In the genomic region with DNA sequence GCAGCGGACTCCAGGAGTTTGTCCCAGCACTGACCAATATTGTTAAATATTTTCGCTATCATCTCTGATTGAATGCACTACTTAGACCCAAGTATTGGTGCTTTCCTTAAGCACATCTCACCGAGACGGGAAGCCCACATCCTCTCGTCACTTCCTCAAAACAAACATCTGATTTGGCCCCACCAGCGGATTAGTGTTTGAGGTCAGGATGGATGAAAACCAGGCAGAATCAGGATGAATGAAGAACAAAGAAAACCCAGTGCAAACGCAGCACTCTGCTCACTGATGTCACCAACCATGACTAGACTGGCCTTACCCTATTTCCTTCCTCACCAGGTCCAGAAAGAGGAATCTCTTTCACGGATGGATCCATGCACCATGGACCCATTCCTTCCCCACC, we compare ENCODE assay signal across 1 cellular context.
TF ChIP-seq lines count a peak whose summit lies in the region.

No MANE protein-coding gene starts in this region.

TF ChIP-seq in GM12878, 131 proteins besides CTCF, POLR2A, EP300 and RAD21:
- TF ChIP-seq IKZF1 (conservative IDR thresholded peaks at IDR 0.05) (peak; percentile 42), STAT3 (IDR thresholded peaks at IDR 0.05; ENCODE audit: low read depth, low read length) (no peak), HDAC2 (IDR thresholded peaks at IDR 0.05) (no peak), ETV6 (conservative IDR thresholded peaks at IDR 0.05 in 1 of 2, IDR thresholded peaks at IDR 0.05 in 1 of 2; ENCODE audit: borderline replicate concordance in 1 of 2, low read depth in 1 of 2) (peak in 1 of 2 experiments; percentile 41; a peak in 1 of 4 replicates), SPI1 (IDR thresholded peaks at IDR 0.05; ENCODE audit: borderline replicate concordance, insufficient read depth, low read depth, low read length) (peak; percentile 90), EED (IDR thresholded peaks at IDR 0.05; ENCODE audit: low read depth) (peak; percentile 79), CHD2 (IDR thresholded peaks at IDR 0.05; ENCODE audit: borderline replicate concordance, low read depth, low read length) (no peak), PAX5 (IDR thresholded peaks at IDR 0.05; ENCODE audit: borderline replicate concordance, low read depth, low read length) (0 out of 2 replicates have a peak, but pooled peaks have one; percentile 6), ZBED1 (IDR thresholded peaks at IDR 0.05; ENCODE audit: borderline replicate concordance) (no peak), POU2F2 (IDR thresholded peaks at IDR 0.05; ENCODE audit: borderline replicate concordance, low read depth, low read length) (0 out of 3 replicates have a peak, but pooled peaks have one; percentile 19), CBFB (IDR thresholded peaks at IDR 0.05; ENCODE audit: low read depth) (no peak), RB1 (IDR thresholded peaks at IDR 0.05; ENCODE audit: borderline replicate concordance) (no peak), ATF7 (IDR thresholded peaks at IDR 0.05; ENCODE audit: low read depth) (no peak), RUNX3 (IDR thresholded peaks at IDR 0.05; ENCODE audit: low read length) (peak; percentile 78), BACH1 (IDR thresholded peaks at IDR 0.05; ENCODE audit: borderline replicate concordance) (no peak), GATAD2B (conservative IDR thresholded peaks at IDR 0.05; ENCODE audit: low read depth) (no peak), NFYA (IDR thresholded peaks at IDR 0.05; ENCODE audit: borderline replicate concordance, low read depth, low read length) (no peak), MYC (IDR thresholded peaks at IDR 0.05; ENCODE audit: insufficient read depth, insufficient read length, insufficient replicate concordance, low read length, severe bottlenecking) (no peak), BRCA1 (IDR thresholded peaks at IDR 0.05; ENCODE audit: low read depth, low read length) (no peak), TARDBP (IDR thresholded peaks at IDR 0.05; ENCODE audit: borderline replicate concordance) (no peak), EGR1 (IDR thresholded peaks at IDR 0.05; ENCODE audit: borderline replicate concordance in 1 of 2, low read depth in 2 of 2, low read length in 2 of 2) (no peak), SUZ12 (IDR thresholded peaks at IDR 0.05; ENCODE audit: unreplicated experiment) (no peak), SRF (IDR thresholded peaks at IDR 0.05; ENCODE audit: low read depth in 2 of 2, low read length in 2 of 2) (no peak), YBX1 (IDR thresholded peaks at IDR 0.05) (no peak), ZNF207 (IDR thresholded peaks at IDR 0.05; ENCODE audit: borderline replicate concordance) (no peak), HDAC6 (IDR thresholded peaks at IDR 0.05; ENCODE audit: unreplicated experiment) (no peak), PML (IDR thresholded peaks at IDR 0.05; ENCODE audit: low read length) (no peak), JUND (IDR thresholded peaks at IDR 0.05; ENCODE audit: low read depth, low read length) (no peak), MEF2B (IDR thresholded peaks at IDR 0.05; ENCODE audit: partially characterized antibody, poor library complexity, severe bottlenecking) (no peak), CREB1 (IDR thresholded peaks at IDR 0.05; ENCODE audit: low read depth) (peak; percentile 58), IKZF2 (IDR thresholded peaks at IDR 0.05) (peak; percentile 40 to 52; a peak in 2 of 4 replicates)
- TF ChIP-seq, protein P1, sequence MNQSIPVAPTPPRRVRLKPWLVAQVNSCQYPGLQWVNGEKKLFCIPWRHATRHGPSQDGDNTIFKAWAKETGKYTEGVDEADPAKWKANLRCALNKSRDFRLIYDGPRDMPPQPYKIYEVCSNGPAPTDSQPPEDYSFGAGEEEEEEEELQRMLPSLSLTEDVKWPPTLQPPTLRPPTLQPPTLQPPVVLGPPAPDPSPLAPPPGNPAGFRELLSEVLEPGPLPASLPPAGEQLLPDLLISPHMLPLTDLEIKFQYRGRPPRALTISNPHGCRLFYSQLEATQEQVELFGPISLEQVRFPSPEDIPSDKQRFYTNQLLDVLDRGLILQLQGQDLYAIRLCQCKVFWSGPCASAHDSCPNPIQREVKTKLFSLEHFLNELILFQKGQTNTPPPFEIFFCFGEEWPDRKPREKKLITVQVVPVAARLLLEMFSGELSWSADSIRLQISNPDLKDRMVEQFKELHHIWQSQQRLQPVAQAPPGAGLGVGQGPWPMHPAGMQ (IDR thresholded peaks at IDR 0.05; ENCODE audit: borderline replicate concordance): no peak
- TF ChIP-seq, protein P2, sequence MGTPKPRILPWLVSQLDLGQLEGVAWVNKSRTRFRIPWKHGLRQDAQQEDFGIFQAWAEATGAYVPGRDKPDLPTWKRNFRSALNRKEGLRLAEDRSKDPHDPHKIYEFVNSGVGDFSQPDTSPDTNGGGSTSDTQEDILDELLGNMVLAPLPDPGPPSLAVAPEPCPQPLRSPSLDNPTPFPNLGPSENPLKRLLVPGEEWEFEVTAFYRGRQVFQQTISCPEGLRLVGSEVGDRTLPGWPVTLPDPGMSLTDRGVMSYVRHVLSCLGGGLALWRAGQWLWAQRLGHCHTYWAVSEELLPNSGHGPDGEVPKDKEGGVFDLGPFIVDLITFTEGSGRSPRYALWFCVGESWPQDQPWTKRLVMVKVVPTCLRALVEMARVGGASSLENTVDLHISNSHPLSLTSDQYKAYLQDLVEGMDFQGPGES (IDR thresholded peaks at IDR 0.05): no peak
- TF ChIP-seq, protein P3, sequence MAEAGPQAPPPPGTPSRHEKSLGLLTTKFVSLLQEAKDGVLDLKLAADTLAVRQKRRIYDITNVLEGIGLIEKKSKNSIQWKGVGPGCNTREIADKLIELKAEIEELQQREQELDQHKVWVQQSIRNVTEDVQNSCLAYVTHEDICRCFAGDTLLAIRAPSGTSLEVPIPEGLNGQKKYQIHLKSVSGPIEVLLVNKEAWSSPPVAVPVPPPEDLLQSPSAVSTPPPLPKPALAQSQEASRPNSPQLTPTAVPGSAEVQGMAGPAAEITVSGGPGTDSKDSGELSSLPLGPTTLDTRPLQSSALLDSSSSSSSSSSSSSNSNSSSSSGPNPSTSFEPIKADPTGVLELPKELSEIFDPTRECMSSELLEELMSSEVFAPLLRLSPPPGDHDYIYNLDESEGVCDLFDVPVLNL (IDR thresholded peaks at IDR 0.05; ENCODE audit: low read depth, low read length): no peak
- TF ChIP-seq, protein P4, sequence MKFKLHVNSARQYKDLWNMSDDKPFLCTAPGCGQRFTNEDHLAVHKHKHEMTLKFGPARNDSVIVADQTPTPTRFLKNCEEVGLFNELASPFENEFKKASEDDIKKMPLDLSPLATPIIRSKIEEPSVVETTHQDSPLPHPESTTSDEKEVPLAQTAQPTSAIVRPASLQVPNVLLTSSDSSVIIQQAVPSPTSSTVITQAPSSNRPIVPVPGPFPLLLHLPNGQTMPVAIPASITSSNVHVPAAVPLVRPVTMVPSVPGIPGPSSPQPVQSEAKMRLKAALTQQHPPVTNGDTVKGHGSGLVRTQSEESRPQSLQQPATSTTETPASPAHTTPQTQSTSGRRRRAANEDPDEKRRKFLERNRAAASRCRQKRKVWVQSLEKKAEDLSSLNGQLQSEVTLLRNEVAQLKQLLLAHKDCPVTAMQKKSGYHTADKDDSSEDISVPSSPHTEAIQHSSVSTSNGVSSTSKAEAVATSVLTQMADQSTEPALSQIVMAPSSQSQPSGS (IDR thresholded peaks at IDR 0.05; ENCODE audit: low read length): no peak
- TF ChIP-seq, protein P5, sequence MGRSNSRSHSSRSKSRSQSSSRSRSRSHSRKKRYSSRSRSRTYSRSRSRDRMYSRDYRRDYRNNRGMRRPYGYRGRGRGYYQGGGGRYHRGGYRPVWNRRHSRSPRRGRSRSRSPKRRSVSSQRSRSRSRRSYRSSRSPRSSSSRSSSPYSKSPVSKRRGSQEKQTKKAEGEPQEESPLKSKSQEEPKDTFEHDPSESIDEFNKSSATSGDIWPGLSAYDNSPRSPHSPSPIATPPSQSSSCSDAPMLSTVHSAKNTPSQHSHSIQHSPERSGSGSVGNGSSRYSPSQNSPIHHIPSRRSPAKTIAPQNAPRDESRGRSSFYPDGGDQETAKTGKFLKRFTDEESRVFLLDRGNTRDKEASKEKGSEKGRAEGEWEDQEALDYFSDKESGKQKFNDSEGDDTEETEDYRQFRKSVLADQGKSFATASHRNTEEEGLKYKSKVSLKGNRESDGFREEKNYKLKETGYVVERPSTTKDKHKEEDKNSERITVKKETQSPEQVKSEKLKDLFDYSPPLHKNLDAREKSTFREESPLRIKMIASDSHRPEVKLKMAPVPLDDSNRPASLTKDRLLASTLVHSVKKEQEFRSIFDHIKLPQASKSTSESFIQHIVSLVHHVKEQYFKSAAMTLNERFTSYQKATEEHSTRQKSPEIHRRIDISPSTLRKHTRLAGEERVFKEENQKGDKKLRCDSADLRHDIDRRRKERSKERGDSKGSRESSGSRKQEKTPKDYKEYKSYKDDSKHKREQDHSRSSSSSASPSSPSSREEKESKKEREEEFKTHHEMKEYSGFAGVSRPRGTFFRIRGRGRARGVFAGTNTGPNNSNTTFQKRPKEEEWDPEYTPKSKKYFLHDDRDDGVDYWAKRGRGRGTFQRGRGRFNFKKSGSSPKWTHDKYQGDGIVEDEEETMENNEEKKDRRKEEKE (IDR thresholded peaks at IDR 0.05): no peak
- TF ChIP-seq, protein P6, sequence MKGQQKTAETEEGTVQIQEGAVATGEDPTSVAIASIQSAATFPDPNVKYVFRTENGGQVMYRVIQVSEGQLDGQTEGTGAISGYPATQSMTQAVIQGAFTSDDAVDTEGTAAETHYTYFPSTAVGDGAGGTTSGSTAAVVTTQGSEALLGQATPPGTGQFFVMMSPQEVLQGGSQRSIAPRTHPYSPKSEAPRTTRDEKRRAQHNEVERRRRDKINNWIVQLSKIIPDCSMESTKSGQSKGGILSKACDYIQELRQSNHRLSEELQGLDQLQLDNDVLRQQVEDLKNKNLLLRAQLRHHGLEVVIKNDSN (IDR thresholded peaks at IDR 0.05; ENCODE audit: borderline replicate concordance, extremely low read length, insufficient read depth, low read depth, low read length): no peak
- TF ChIP-seq, protein P7, sequence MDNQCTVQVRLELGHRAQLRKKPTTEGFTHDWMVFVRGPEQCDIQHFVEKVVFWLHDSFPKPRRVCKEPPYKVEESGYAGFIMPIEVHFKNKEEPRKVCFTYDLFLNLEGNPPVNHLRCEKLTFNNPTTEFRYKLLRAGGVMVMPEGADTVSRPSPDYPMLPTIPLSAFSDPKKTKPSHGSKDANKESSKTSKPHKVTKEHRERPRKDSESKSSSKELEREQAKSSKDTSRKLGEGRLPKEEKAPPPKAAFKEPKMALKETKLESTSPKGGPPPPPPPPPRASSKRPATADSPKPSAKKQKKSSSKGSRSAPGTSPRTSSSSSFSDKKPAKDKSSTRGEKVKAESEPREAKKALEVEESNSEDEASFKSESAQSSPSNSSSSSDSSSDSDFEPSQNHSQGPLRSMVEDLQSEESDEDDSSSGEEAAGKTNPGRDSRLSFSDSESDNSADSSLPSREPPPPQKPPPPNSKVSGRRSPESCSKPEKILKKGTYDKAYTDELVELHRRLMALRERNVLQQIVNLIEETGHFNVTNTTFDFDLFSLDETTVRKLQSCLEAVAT (IDR thresholded peaks at IDR 0.05): no peak
- TF ChIP-seq, protein P8, sequence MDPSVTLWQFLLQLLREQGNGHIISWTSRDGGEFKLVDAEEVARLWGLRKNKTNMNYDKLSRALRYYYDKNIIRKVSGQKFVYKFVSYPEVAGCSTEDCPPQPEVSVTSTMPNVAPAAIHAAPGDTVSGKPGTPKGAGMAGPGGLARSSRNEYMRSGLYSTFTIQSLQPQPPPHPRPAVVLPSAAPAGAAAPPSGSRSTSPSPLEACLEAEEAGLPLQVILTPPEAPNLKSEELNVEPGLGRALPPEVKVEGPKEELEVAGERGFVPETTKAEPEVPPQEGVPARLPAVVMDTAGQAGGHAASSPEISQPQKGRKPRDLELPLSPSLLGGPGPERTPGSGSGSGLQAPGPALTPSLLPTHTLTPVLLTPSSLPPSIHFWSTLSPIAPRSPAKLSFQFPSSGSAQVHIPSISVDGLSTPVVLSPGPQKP (IDR thresholded peaks at IDR 0.05; ENCODE audit: low read depth, low read length): no peak
- TF ChIP-seq, protein P9, sequence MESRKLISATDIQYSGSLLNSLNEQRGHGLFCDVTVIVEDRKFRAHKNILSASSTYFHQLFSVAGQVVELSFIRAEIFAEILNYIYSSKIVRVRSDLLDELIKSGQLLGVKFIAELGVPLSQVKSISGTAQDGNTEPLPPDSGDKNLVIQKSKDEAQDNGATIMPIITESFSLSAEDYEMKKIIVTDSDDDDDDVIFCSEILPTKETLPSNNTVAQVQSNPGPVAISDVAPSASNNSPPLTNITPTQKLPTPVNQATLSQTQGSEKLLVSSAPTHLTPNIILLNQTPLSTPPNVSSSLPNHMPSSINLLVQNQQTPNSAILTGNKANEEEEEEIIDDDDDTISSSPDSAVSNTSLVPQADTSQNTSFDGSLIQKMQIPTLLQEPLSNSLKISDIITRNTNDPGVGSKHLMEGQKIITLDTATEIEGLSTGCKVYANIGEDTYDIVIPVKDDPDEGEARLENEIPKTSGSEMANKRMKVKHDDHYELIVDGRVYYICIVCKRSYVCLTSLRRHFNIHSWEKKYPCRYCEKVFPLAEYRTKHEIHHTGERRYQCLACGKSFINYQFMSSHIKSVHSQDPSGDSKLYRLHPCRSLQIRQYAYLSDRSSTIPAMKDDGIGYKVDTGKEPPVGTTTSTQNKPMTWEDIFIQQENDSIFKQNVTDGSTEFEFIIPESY (IDR thresholded peaks at IDR 0.05): no peak
TF ChIP-seq in GM12878: peak in this region for 9.
